In genomic region chr22:35135165-35135564, GRCh38 we compare ENCODE assay signal across 24 cellular contexts.
DNase-seq lines count a peak whose midpoint lies in the region; ATAC-seq, FAIRE-seq and TF ChIP-seq lines count a peak whose summit lies in the region.
"Had no signal": no experiment of that assay in that cellular context is flagged by ENCODE, and none has a peak within 500 bp of the region (broad histone marks: within the 10 kb centered on the region; RNA-seq: fewer than 3 reads in every experiment).

No MANE protein-coding gene starts in this region.

- no peaks in the 10 kb centered on the region for H3K9me3 ChIP-seq in H1 (ENCODE audit: insufficient read depth in 2 of 2, low read depth in 1 of 2, low read length in 1 of 2)
- H3K9me3 ChIP-seq in small intestine (ENCODE audit: control insufficient read depth, low read depth): no peaks in the 10 kb centered on the region
- H3K9me3 ChIP-seq in adrenal gland (replicated peaks in 1 of 3): no peaks in the 10 kb centered on the region
- H3K9me3 ChIP-seq: Caco-2, ovary, right atrium auricular region, vagina had no signal

- H3K9me3 Mint-ChIP-seq in activated CD4-positive, alpha-beta T cell treated with anti-CD3 and anti-CD28 coated beads, Interleukin-2, amount 10 ng/mL, durations not matched to agents 7 days and 5 days: no peaks in the 10 kb centered on the region

- no peak overlapping the region for H4K5ac ChIP-seq in H1 (ENCODE audit: insufficient read length, low read depth, low read length)

- no peaks in the 10 kb centered on the region for H3K36me3 Mint-ChIP-seq in activated CD4-positive, alpha-beta T cell treated with anti-CD3 and anti-CD28 coated beads, Interleukin-2, amount 10 ng/mL, durations not matched to agents 7 days and 5 days (ENCODE audit: low read depth)
- H3K36me3 Mint-ChIP-seq: naive thymus-derived CD4-positive, alpha-beta T cell had no signal

- no peak overlapping the region for H2AFZ ChIP-seq in H1 (ENCODE audit: low read length)

- no peak overlapping the region for H3K4me3 Mint-ChIP-seq in activated CD4-positive, alpha-beta T cell treated with anti-CD3 and anti-CD28 coated beads, Interleukin-2, amount 10 ng/mL, durations not matched to agents 7 days and 5 days
- H3K4me3 Mint-ChIP-seq: B cell; naive thymus-derived CD4-positive, alpha-beta T cell had no signal

- no peak overlapping the region for H4K8ac ChIP-seq in H1 (ENCODE audit: extremely low read depth, insufficient read depth, low read length)

- CTCF ChIA-PET in activated CD4-positive, alpha-beta T cell treated with anti-CD3 and anti-CD28 coated beads, Interleukin-2, amount 10 ng/mL, durations not matched to agents 7 days and 5 days (lab: Charles Lee): no interaction called here
- CTCF ChIA-PET in H1 (lab: Charles Lee; ENCODE audit: partially characterized antibody): interaction anchor here (0.9 to 1.3 kb wide), 2 partner anchors 16 to 293 kb away, joined by 3 to 6 read pairs; no protein-coding TSS in a partner anchor

- H3K27me3 ChIP-seq in H1 (replicated peaks in 1 of 4; ENCODE audit: control insufficient read depth in 3 of 4, extremely low read depth in 1 of 4, insufficient read depth in 3 of 4, low read length in 3 of 4) (no peaks in the 10 kb centered on the region), small intestine (ENCODE audit: control insufficient read depth in 2 of 2, insufficient read depth in 2 of 2, low read length in 2 of 2) (peaks cover 0 to 2% of the 10 kb centered on the region in 2 donors), adrenal gland (no peaks in the 10 kb centered on the region)
- H3K27me3 ChIP-seq: ovary, right atrium auricular region, vagina had no signal

- H3K79me1 ChIP-seq in H1 (ENCODE audit: low read depth, low read length): no peaks in the 10 kb centered on the region

- H3K14ac ChIP-seq in H1 (ENCODE audit: insufficient read length): no peak overlapping the region

- no peak overlapping the region for H2BK20ac ChIP-seq in H1 (ENCODE audit: low read length)

- H3K4me2 ChIP-seq in H1 (ENCODE audit: insufficient read depth in 1 of 2, low read depth in 2 of 2, low read length in 2 of 2): peak overlapping the region; percentile 22 to 30; a peak in 1 of 4 replicates

- 0 out of 2 replicates have a peak overlapping the region, but pooled peaks have one; percentile 78 for H3K18ac ChIP-seq in H1 (ENCODE audit: extremely low read depth, low read length)

- H3K23ac ChIP-seq in H1 (ENCODE audit: insufficient read length): no peak overlapping the region

- no peak overlapping the region for H2BK5ac ChIP-seq in H1 (ENCODE audit: low read depth, low read length)

- H3K36me3 ChIP-seq in H1 (ENCODE audit: control insufficient read depth in 2 of 4, insufficient read depth in 4 of 4, low read length in 3 of 4) (no peaks in the 10 kb centered on the region), small intestine (ENCODE audit: control insufficient read depth in 2 of 2, insufficient read depth in 2 of 2, low read length in 2 of 2) (no peaks in the 10 kb centered on the region), adrenal gland (replicated peaks in 1 of 2) (no peaks in the 10 kb centered on the region)
- H3K36me3 ChIP-seq: ovary, right atrium auricular region, vagina had no signal

- TF ChIP-seq CTCF in H1 (IDR thresholded peaks at IDR 0.05; ENCODE audit: control extremely low read depth in 1 of 3, insufficient read depth in 1 of 3, low read depth in 1 of 3, low read length in 3 of 3) (no peak), adrenal gland (IDR thresholded peaks at IDR 0.05) (no peak)

- POLR2A ChIA-PET in activated CD4-positive, alpha-beta T cell treated with anti-CD3 and anti-CD28 coated beads, Interleukin-2, amount 10 ng/mL, durations not matched to agents 7 days and 5 days (lab: Charles Lee): no interaction called here
- POLR2A ChIA-PET in H1 (lab: Charles Lee; ENCODE audit: partially characterized antibody): no interaction called here

- no peak overlapping the region for H3K27ac ChIP-seq in H1 (ENCODE audit: low read depth, low read length)
- peak overlapping the region; percentile 89 to 91 for H3K27ac ChIP-seq in small intestine (ENCODE audit: low read depth in 1 of 2, low read length in 1 of 2)
- H3K27ac ChIP-seq in adrenal gland: no peak overlapping the region
- H3K27ac ChIP-seq: ovary, right atrium auricular region, vagina had no signal

- no peak overlapping the region for H4K91ac ChIP-seq in H1 (replicated peaks; ENCODE audit: insufficient read length, low read length)

- H2BK120ac ChIP-seq in H1 (replicated peaks; ENCODE audit: low read depth, low read length): no peak overlapping the region

- H3K79me2 ChIP-seq in H1 (ENCODE audit: control insufficient read depth in 1 of 2, insufficient read depth in 2 of 2, low read length in 2 of 2): no peaks in the 10 kb centered on the region

- FAIRE-seq in H1 (lab: Jason Lieb, UNC) (no peak), small intestine (lab: Jason Lieb, UNC) (no peak)
- FAIRE-seq: frontal cortex had no signal

- H4K20me1 ChIP-seq in H1 (replicated peaks in 1 of 2; ENCODE audit: control insufficient read depth in 1 of 2, insufficient read depth in 2 of 2, low read length in 2 of 2): no peaks in the 10 kb centered on the region

- no peak for TF ChIP-seq RAD21 in H1 (IDR thresholded peaks at IDR 0.05 in 1 of 2, conservative IDR thresholded peaks at IDR 0.05 in 1 of 2; ENCODE audit: low read depth in 2 of 2, low read length in 2 of 2)

- H3K23me2 ChIP-seq in H1 (ENCODE audit: low read depth, low read length): no peaks in the 10 kb centered on the region

- H2AK5ac ChIP-seq in H1 (ENCODE audit: low read depth, low read length): no peak overlapping the region

- peaks cover 13% of the 10 kb centered on the region for H3K4me1 Mint-ChIP-seq in activated CD4-positive, alpha-beta T cell treated with anti-CD3 and anti-CD28 coated beads, Interleukin-2, amount 10 ng/mL, durations not matched to agents 7 days and 5 days
- H3K4me1 Mint-ChIP-seq: B cell had no signal

- 55% methylated on average over 5 of the region's 5 CpGs; no CpG with 5 or more reads in 1 of the 2 experiments for WGBS in H1 (ENCODE audit: extremely low coverage in 1 of 2, insufficient coverage in 1 of 2, insufficient read length in 1 of 2, insufficient replicate concordance in 2 of 2, low coverage in 1 of 2, low lambda C conversion rate in 2 of 2, missing lambda C conversion rate in 1 of 2), 2 experiments
- whole genome bisulfite sequencing in small intestine, 3 donors: 15 to 28% (median 16%) methylated on average over 5 of the region's 5 CpGs
- WGBS in adrenal gland, 4 donors: 51 to 59% (median 56%) methylated on average over 3 to 5 of the region's 5 CpGs

- H3K4me3 ChIP-seq in H1 (ENCODE audit: extremely low read depth in 1 of 4, insufficient read depth in 2 of 4, low read depth in 3 of 4, low read length in 4 of 4): no peak overlapping the region
- H3K4me3 ChIP-seq in small intestine (ENCODE audit: low read depth in 1 of 2, low read length in 2 of 2): no peak overlapping the region
- H3K4me3 ChIP-seq in adrenal gland: no peak overlapping the region
- H3K4me3 ChIP-seq: ovary, right atrium auricular region, vagina had no signal

- 0 out of 2 replicates have a peak overlapping the region, but pooled peaks have one; percentile 35 for H2BK12ac ChIP-seq in H1 (ENCODE audit: low read depth, low read length)

- no peak overlapping the region for H3K27ac Mint-ChIP-seq in activated CD4-positive, alpha-beta T cell treated with anti-CD3 and anti-CD28 coated beads, Interleukin-2, amount 10 ng/mL, durations not matched to agents 7 days and 5 days
- H3K27ac Mint-ChIP-seq: B cell; naive thymus-derived CD4-positive, alpha-beta T cell had no signal

- TF ChIP-seq POLR2A in H1 (IDR thresholded peaks at IDR 0.05; ENCODE audit: control extremely low read depth in 1 of 2, low read depth in 2 of 2, low read length in 2 of 2) (no peak), adrenal gland (IDR thresholded peaks at IDR 0.05) (no peak)

- DNase-seq in activated CD4-positive, alpha-beta T cell treated with anti-CD3 and anti-CD28 coated beads, Interleukin-2, amount 10 ng/mL, durations not matched to agents 7 days and 5 days: peak; percentile 16
- no peak for DNase-seq in activated CD4-positive, alpha-beta T cell treated with anti-CD3 and anti-CD28 coated beads for 1 hour
- DNase-seq in NCI-H1092 treated with DMSO at 0.1 percent for 48 hours (lab: John Stamatoyannopoulos, UW) (peak; percentile 48), H1 (ENCODE audit: low read depth in 1 of 2, low spot score in 2 of 2) (peak in 1 of 2 experiments; percentile 54), small intestine (peak; percentile 41), adrenal gland (no peak), amygdala (lab: John Stamatoyannopoulos, UW) (no peak)
- DNase-seq: activated CD4-positive, alpha-beta T cell treated with anti-CD3 and anti-CD28 coated beads for 4 hours; activated CD8-positive, alpha-beta memory T cell treated with anti-CD3 and anti-CD28 coated beads, Interleukin-2, amount 50 U/mL, for 4 hours; effector CD4-positive, alpha-beta T cell; IMR-90; naive thymus-derived CD4-positive, alpha-beta T cell; NCI-H1436 treated with DMSO at 0.1 percent for 48 hours; NCI-H2171; NCI-H526; ovary; SHP77; stimulated activated CD8-positive, alpha-beta memory T cell treated with anti-CD3 and anti-CD28 coated beads, Interleukin-4, amount 100 ng/mL, for 48 hours had no signal

- no peak overlapping the region for H3K9ac ChIP-seq in H1 (replicated peaks in 1 of 4; ENCODE audit: extremely low read depth in 1 of 4, low read depth in 3 of 4, low read length in 3 of 4)

- intact Hi-C loops in adrenal gland (cut with DNase I): no loop called here

- H3K4me1 ChIP-seq in H1 (replicated peaks in 1 of 4; ENCODE audit: control insufficient read depth in 3 of 4, insufficient read depth in 4 of 4, low read length in 3 of 4): peaks cover 7 to 20% (median 12%) of the 10 kb centered on the region in 4 experiments; a peak in 6 of 7 replicates
- peaks cover 0 to 7% of the 10 kb centered on the region in 2 donors for H3K4me1 ChIP-seq in small intestine (ENCODE audit: control insufficient read depth in 2 of 2, insufficient read depth in 1 of 2, low read depth in 1 of 2, low read length in 1 of 2)
- H3K4me1 ChIP-seq in adrenal gland (replicated peaks in 1 of 2): no peaks in the 10 kb centered on the region
- H3K4me1 ChIP-seq: right atrium auricular region, vagina had no signal

- peaks cover 17% of the 10 kb centered on the region for H3K27me3 Mint-ChIP-seq in activated CD4-positive, alpha-beta T cell treated with anti-CD3 and anti-CD28 coated beads, Interleukin-2, amount 10 ng/mL, durations not matched to agents 7 days and 5 days

- no peak for ATAC-seq in GM21619 (IDR thresholded peaks at IDR 0.05; ENCODE audit: unreplicated experiment)
- ATAC-seq: naive thymus-derived CD4-positive, alpha-beta T cell had no signal

- H2BK15ac ChIP-seq in H1 (ENCODE audit: low read length): no peak overlapping the region

- TF ChIP-seq EP300 in H1 (IDR thresholded peaks at IDR 0.05; ENCODE audit: borderline replicate concordance in 1 of 2, low read depth in 2 of 2, low read length in 2 of 2): no peak

- H3K4ac ChIP-seq in H1 (replicated peaks; ENCODE audit: insufficient read length, low read depth, low read length): no peak overlapping the region

- H3K56ac ChIP-seq in H1 (replicated peaks; ENCODE audit: insufficient read length, low read depth, low read length): no peak overlapping the region

TF ChIP-seq in H1, 55 proteins besides CTCF, POLR2A, EP300 and RAD21 (continues in another document):
- TF ChIP-seq SRF (IDR thresholded peaks at IDR 0.05; ENCODE audit: low read depth, low read length): no peak
- no peak for TF ChIP-seq TCF12 (IDR thresholded peaks at IDR 0.05; ENCODE audit: low read depth, low read length)
- TF ChIP-seq RBBP5 (IDR thresholded peaks at IDR 0.05; ENCODE audit: borderline replicate concordance, low read depth, low read length): no peak

Comparison
In these comparisons a context has a peak if more than half of its experiments do, and no peak if none do; other contexts are left out.
1. DNase-seq: peak in activated CD4-positive, alpha-beta T cell treated with anti-CD3 and anti-CD28 coated beads, Interleukin-2, amount 10 ng/mL, durations not matched to agents 7 days and 5 days (single experiment), NCI-H1092 treated with DMSO at 0.1 percent for 48 hours (single experiment) and small intestine (single experiment); none in activated CD4-positive, alpha-beta T cell treated with anti-CD3 and anti-CD28 coated beads for 1 hour (single experiment), adrenal gland (0 of 7) and amygdala (0 of 56).
2. H3K27ac ChIP-seq: peak in small intestine (2 of 2); none in H1 (single experiment) and adrenal gland (0 of 5).